In genomic region chr7:131105294-131105802, GRCh38 we compare ENCODE assay signal across 8 cellular contexts.
DNase-seq lines count a peak whose midpoint lies in the region; ATAC-seq, FAIRE-seq and TF ChIP-seq lines count a peak whose summit lies in the region.

No MANE protein-coding gene starts in this region.

- TF ChIP-seq CTCF in fibroblast of lung (conservative IDR thresholded peaks at IDR 0.05 in 1 of 2, IDR thresholded peaks at IDR 0.05 in 1 of 2; ENCODE audit: low read depth in 1 of 2, low read length in 2 of 2): no peak
- no peak for TF ChIP-seq CTCF in pancreas (IDR thresholded peaks at IDR 0.05)

- intact Hi-C loops in pancreas (cut with DNase I): no loop called here

- H3K27ac ChIP-seq in SK-N-MC: no peak overlapping the region
- peak overlapping the region; percentile 74 for H3K27ac ChIP-seq in fibroblast of lung (ENCODE audit: insufficient read depth, low read length)
- H3K27ac ChIP-seq in pancreas: peak overlapping the region in 3 of 4 donors; percentile 62 to 85 (median 83)

- no peak for FAIRE-seq in pancreas (lab: Jason Lieb, UNC)

- H3K79me2 ChIP-seq in fibroblast of lung (ENCODE audit: control insufficient read depth, insufficient read depth, low read length): peaks cover 89% of the 10 kb centered on the region

- H3K4me3 ChIP-seq in SK-N-MC: peak overlapping the region; percentile 74
- peak overlapping the region; percentile 55 to 71 (median 64) for H3K4me3 ChIP-seq in fibroblast of lung (replicated peaks in 1 of 4; ENCODE audit: control extremely low read depth in 1 of 4, insufficient read depth in 1 of 4, low read depth in 3 of 4, low read length in 4 of 4)
- peak overlapping the region; percentile 33 to 99 (median 70) for H3K4me3 ChIP-seq in pancreas

- no peaks in the 10 kb centered on the region for H4K20me1 ChIP-seq in fibroblast of lung (ENCODE audit: control insufficient read depth, extremely low read depth, insufficient read depth, low read length)

- peak overlapping the region; percentile 95 for H3K4me2 ChIP-seq in fibroblast of lung (ENCODE audit: extremely low read depth, insufficient read depth, low read length)

- 2 to 3% methylated on average over 26 of the region's 26 CpGs for WGBS in pancreas, 2 donors

- ATAC-seq in GM19351 (IDR thresholded peaks at IDR 0.05; ENCODE audit: unreplicated experiment): peak; percentile 2
- peak in 2 of 4 donors; percentile 1 to 3 for ATAC-seq in pancreas

- H3K9ac ChIP-seq in SK-N-MC (ENCODE audit: insufficient read length): no peak overlapping the region
- peak overlapping the region; percentile 66 for H3K9ac ChIP-seq in fibroblast of lung (ENCODE audit: insufficient read depth, low read length)

- H3K27me3 ChIP-seq in fibroblast of lung (ENCODE audit: control insufficient read depth, insufficient read depth, low read length) (no peaks in the 10 kb centered on the region), pancreas (no peaks in the 10 kb centered on the region)

- peaks cover under 1% of the 10 kb centered on the region; the same call in 1 of the 2 replicates for H3K36me3 ChIP-seq in SK-N-MC (ENCODE audit: insufficient read depth, low read length)
- H3K36me3 ChIP-seq in fibroblast of lung (ENCODE audit: control insufficient read depth, insufficient read depth, low read length): no peaks in the 10 kb centered on the region
- no peaks in the 10 kb centered on the region for H3K36me3 ChIP-seq in pancreas

- H3K4me1 ChIP-seq in fibroblast of lung (ENCODE audit: control insufficient read depth, extremely low read depth, insufficient read depth, low read length) (peaks cover 22% of the 10 kb centered on the region), pancreas (peaks cover 0 to 20% (median 17%) of the 10 kb centered on the region in 3 donors)

- no peak overlapping the region for H2AFZ ChIP-seq in fibroblast of lung (ENCODE audit: low read length)

- DNase-seq in A172 (ENCODE audit: low spot score): peak; percentile 3
- DNase-seq in SK-N-MC (ENCODE audit: low read depth, low spot score): no peak
- peak in 1 of 2 donors; percentile 6 for DNase-seq in fibroblast of lung (ENCODE audit: low read depth in 2 of 2)
- peak in 1 of 6 donors; percentile 55 for DNase-seq in pancreas
- DNase-seq in effector CD8-positive, alpha-beta T cell (lab: John Stamatoyannopoulos, UW): no peak
- no peak for DNase-seq in DMS79 treated with DMSO at 0.1 percent for 48 hours (lab: John Stamatoyannopoulos, UW)
- DNase-seq in germinal center (ENCODE audit: low spot score): no peak

- H3K9me3 ChIP-seq in SK-N-MC (ENCODE audit: low read depth, low read length) (no peaks in the 10 kb centered on the region), fibroblast of lung (ENCODE audit: control insufficient read depth, insufficient read depth, low read depth, low read length) (no peaks in the 10 kb centered on the region), pancreas (no peaks in the 10 kb centered on the region)
